ENCODE assay signal across 17 cellular contexts in the genomic region with DNA sequence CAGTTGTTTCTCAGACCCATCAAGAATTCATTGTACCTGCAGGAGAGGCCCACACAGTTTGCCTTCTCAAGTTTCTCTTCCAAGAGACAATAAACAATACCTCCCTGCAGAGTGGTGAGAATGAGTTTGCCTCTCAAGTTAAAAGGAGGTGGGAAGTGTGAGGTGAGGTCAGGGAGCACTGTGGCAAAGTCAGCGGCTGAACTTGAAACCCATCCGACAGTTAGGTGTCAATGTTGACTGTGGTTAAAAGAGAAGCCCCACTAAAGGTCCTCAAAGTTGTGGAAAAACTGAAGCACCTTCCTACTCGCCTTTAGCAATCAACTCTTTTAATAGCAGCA.
DNase-seq lines count a peak whose midpoint lies in the region; FAIRE-seq and TF ChIP-seq lines count a peak whose summit lies in the region.
"Had no signal": no experiment of that assay in that cellular context is flagged by ENCODE, and none has a peak within 500 bp of the region (broad histone marks: within the 10 kb centered on the region; RNA-seq: fewer than 3 reads in every experiment).

No MANE protein-coding gene starts in this region.

- no peaks in the 10 kb centered on the region for H3K79me2 ChIP-seq in H1 (ENCODE audit: control insufficient read depth in 1 of 2, insufficient read depth in 2 of 2, low read length in 2 of 2)

- no peak overlapping the region; the same call in 1 of the 2 replicates for H3K18ac ChIP-seq in H1 (ENCODE audit: extremely low read depth, low read length)

- H3K9ac ChIP-seq in H1 (replicated peaks in 1 of 4; ENCODE audit: extremely low read depth in 1 of 4, low read depth in 3 of 4, low read length in 3 of 4): no peak overlapping the region

- H3K9me3 ChIP-seq in H1 (ENCODE audit: insufficient read depth in 2 of 2, low read depth in 1 of 2, low read length in 1 of 2) (no peaks in the 10 kb centered on the region), SJCRH30 (replicated peaks) (no peaks in the 10 kb centered on the region)

- H4K20me1 ChIP-seq in H1 (replicated peaks in 1 of 2; ENCODE audit: control insufficient read depth in 1 of 2, insufficient read depth in 2 of 2, low read length in 2 of 2): no peaks in the 10 kb centered on the region

- no peaks in the 10 kb centered on the region; the same call in 1 of the 2 replicates for H3K23me2 ChIP-seq in H1 (ENCODE audit: low read depth, low read length)

- H4K8ac ChIP-seq in H1 (ENCODE audit: extremely low read depth, insufficient read depth, low read length): no peak overlapping the region

- H3K4me2 ChIP-seq in H1 (ENCODE audit: insufficient read depth in 1 of 2, low read depth in 2 of 2, low read length in 2 of 2): peak overlapping the region; percentile 40 to 55

- H2BK120ac ChIP-seq in H1 (replicated peaks; ENCODE audit: low read depth, low read length): no peak overlapping the region

- no peak overlapping the region for H3K4ac ChIP-seq in H1 (replicated peaks; ENCODE audit: insufficient read length, low read depth, low read length)

- no peak overlapping the region for H3K56ac ChIP-seq in H1 (replicated peaks; ENCODE audit: insufficient read length, low read depth, low read length)

- TF ChIP-seq RAD21 in Ishikawa (IDR thresholded peaks at IDR 0.05; ENCODE audit: low read depth) (peak; percentile 15; the same call in 1 of the 2 replicates), H1 (IDR thresholded peaks at IDR 0.05 in 1 of 2, conservative IDR thresholded peaks at IDR 0.05 in 1 of 2; ENCODE audit: low read depth in 2 of 2, low read length in 2 of 2) (no peak)

- DNase-seq in activated CD8-positive, alpha-beta memory T cell treated with anti-CD3 and anti-CD28 coated beads for 48 hours (ENCODE audit: low read depth in 2 of 3, low spot score in 2 of 3): peak in 2 of 3 experiments; percentile 12 to 20
- DNase-seq in activated CD8-positive, alpha-beta memory T cell treated with anti-CD3 and anti-CD28 coated beads for 24 hours: no peak
- DNase-seq in H1 (ENCODE audit: low read depth in 1 of 2, low spot score in 2 of 2): peak in 1 of 2 experiments; percentile 44
- peak; percentile 16 to 27 (median 26) for DNase-seq in stimulated activated CD4-positive, alpha-beta T cell treated with anti-CD3 and anti-CD28 coated beads, TNF-alpha, amount 100 ng/mL, for 48 hours (ENCODE audit: low read depth in 3 of 3)
- no peak for DNase-seq in SJCRH30
- DNase-seq in COLO829 (ENCODE audit: low spot score): no peak
- no peak for DNase-seq in GDM1 (lab: John Stamatoyannopoulos, UW)
- DNase-seq: anterior cingulate cortex, Calu3, cortex of kidney, hypothalamus, NCI-H1436, NCI-H524 treated with DMSO at 0.1 percent for 48 hours, RPMI8226, T-helper 17 cell had no signal

- no peak overlapping the region for H2BK15ac ChIP-seq in H1 (ENCODE audit: low read length)

- H3K79me1 ChIP-seq in H1 (ENCODE audit: low read depth, low read length): no peaks in the 10 kb centered on the region

- no peak overlapping the region for H3K14ac ChIP-seq in H1 (ENCODE audit: insufficient read length)

- no peak overlapping the region for H2AK5ac ChIP-seq in H1 (ENCODE audit: low read depth, low read length)

- peaks cover 0 to 9% (median 5%) of the 10 kb centered on the region in 4 experiments; a peak in 4 of 7 replicates for H3K4me1 ChIP-seq in H1 (replicated peaks in 1 of 4; ENCODE audit: control insufficient read depth in 3 of 4, insufficient read depth in 4 of 4, low read length in 3 of 4)
- H3K4me1 ChIP-seq in SJCRH30: no peaks in the 10 kb centered on the region

- WGBS in H1 (ENCODE audit: extremely low coverage in 1 of 2, insufficient coverage in 1 of 2, insufficient read length in 1 of 2, insufficient replicate concordance in 2 of 2, low coverage in 1 of 2, low lambda C conversion rate in 2 of 2, missing lambda C conversion rate in 1 of 2), 2 experiments: 28% methylated on average over 3 of the region's 3 CpGs; no CpG with 5 or more reads in 1 of the 2 experiments

- POLR2A ChIA-PET in H1 (lab: Charles Lee; ENCODE audit: partially characterized antibody): no interaction called here

- no peak for TF ChIP-seq POLR2A in H1 (IDR thresholded peaks at IDR 0.05; ENCODE audit: control extremely low read depth in 1 of 2, low read depth in 2 of 2, low read length in 2 of 2)

- H2BK20ac ChIP-seq in H1 (ENCODE audit: low read length): no peak overlapping the region

- H4K5ac ChIP-seq in H1 (ENCODE audit: insufficient read length, low read depth, low read length): no peak overlapping the region

- H3K27me3 ChIP-seq in H1 (replicated peaks in 1 of 4; ENCODE audit: control insufficient read depth in 3 of 4, extremely low read depth in 1 of 4, insufficient read depth in 3 of 4, low read length in 3 of 4) (no peaks in the 10 kb centered on the region), SJCRH30 (no peaks in the 10 kb centered on the region)

- no peak overlapping the region for H3K27ac ChIP-seq in H1 (ENCODE audit: low read depth, low read length)
- H3K27ac ChIP-seq in SJCRH30: no peak overlapping the region

- no peak overlapping the region for H3K23ac ChIP-seq in H1 (ENCODE audit: insufficient read length)

- H4K91ac ChIP-seq in H1 (replicated peaks; ENCODE audit: insufficient read length, low read length): no peak overlapping the region

- H3K36me3 ChIP-seq in H1 (ENCODE audit: control insufficient read depth in 2 of 4, insufficient read depth in 4 of 4, low read length in 3 of 4) (no peaks in the 10 kb centered on the region), SJCRH30 (no peaks in the 10 kb centered on the region)

- CTCF ChIA-PET in H1 (lab: Charles Lee; ENCODE audit: partially characterized antibody): interaction anchor here (0.6 to 3.6 kb wide), 7 partner anchors 10 to 184 kb away, joined by 3 to 11 read pairs (median 8); no protein-coding TSS in a partner anchor

- TF ChIP-seq EP300 in Ishikawa (IDR thresholded peaks at IDR 0.05; ENCODE audit: borderline replicate concordance) (peak; percentile 64; the same call in 1 of the 2 replicates), H1 (IDR thresholded peaks at IDR 0.05; ENCODE audit: borderline replicate concordance in 1 of 2, low read depth in 2 of 2, low read length in 2 of 2) (no peak)

- peak; percentile 97 for FAIRE-seq in H1 (lab: Jason Lieb, UNC)
- FAIRE-seq: urothelium cell line had no signal

- H3K4me3 ChIP-seq in H1 (ENCODE audit: extremely low read depth in 1 of 4, insufficient read depth in 2 of 4, low read depth in 3 of 4, low read length in 4 of 4): peak overlapping the region in 2 of 4 experiments; percentile 3 to 42; a peak in 3 of 8 replicates
- H3K4me3 ChIP-seq in SJCRH30: no peak overlapping the region

- no peak for TF ChIP-seq CTCF in H1 (IDR thresholded peaks at IDR 0.05; ENCODE audit: control extremely low read depth in 1 of 3, insufficient read depth in 1 of 3, low read depth in 1 of 3, low read length in 3 of 3)

- H2BK12ac ChIP-seq in H1 (ENCODE audit: low read depth, low read length): no peak overlapping the region

- H2BK5ac ChIP-seq in H1 (ENCODE audit: low read depth, low read length): no peak overlapping the region

- H2AFZ ChIP-seq in H1 (ENCODE audit: low read length): no peak overlapping the region

TF ChIP-seq in Ishikawa, 13 proteins besides CTCF, POLR2A, EP300 and RAD21 (continues in another document):
- TF ChIP-seq, protein P1, sequence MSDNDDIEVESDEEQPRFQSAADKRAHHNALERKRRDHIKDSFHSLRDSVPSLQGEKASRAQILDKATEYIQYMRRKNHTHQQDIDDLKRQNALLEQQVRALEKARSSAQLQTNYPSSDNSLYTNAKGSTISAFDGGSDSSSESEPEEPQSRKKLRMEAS (IDR thresholded peaks at IDR 0.05): peak; percentile 53

TF ChIP-seq in H1, 55 proteins besides CTCF, POLR2A, EP300 and RAD21:
- TF ChIP-seq NANOG (IDR thresholded peaks at IDR 0.05; ENCODE audit: insufficient read depth, low read depth, low read length, poor library complexity, severe bottlenecking) (peak; percentile 45), NRF1 (IDR thresholded peaks at IDR 0.05; ENCODE audit: low read depth, low read length) (no peak), SIX5 (IDR thresholded peaks at IDR 0.05; ENCODE audit: low read depth, low read length) (0 out of 2 replicates have a peak, but pooled peaks have one; percentile 22), TBP (IDR thresholded peaks at IDR 0.05; ENCODE audit: low read depth, low read length) (no peak)

Comparison
In these comparisons a context has a peak if more than half of its experiments do, and no peak if none do; other contexts are left out.
1. DNase-seq: peak in activated CD8-positive, alpha-beta memory T cell treated with anti-CD3 and anti-CD28 coated beads for 48 hours (2 of 3) and stimulated activated CD4-positive, alpha-beta T cell treated with anti-CD3 and anti-CD28 coated beads, TNF-alpha, amount 100 ng/mL, for 48 hours (3 of 3); none in activated CD8-positive, alpha-beta memory T cell treated with anti-CD3 and anti-CD28 coated beads for 24 hours (single experiment), SJCRH30 (0 of 2), COLO829 (single experiment) and GDM1 (single experiment).